12 cellular contexts compared by ENCODE assay signal in the genomic region with DNA sequence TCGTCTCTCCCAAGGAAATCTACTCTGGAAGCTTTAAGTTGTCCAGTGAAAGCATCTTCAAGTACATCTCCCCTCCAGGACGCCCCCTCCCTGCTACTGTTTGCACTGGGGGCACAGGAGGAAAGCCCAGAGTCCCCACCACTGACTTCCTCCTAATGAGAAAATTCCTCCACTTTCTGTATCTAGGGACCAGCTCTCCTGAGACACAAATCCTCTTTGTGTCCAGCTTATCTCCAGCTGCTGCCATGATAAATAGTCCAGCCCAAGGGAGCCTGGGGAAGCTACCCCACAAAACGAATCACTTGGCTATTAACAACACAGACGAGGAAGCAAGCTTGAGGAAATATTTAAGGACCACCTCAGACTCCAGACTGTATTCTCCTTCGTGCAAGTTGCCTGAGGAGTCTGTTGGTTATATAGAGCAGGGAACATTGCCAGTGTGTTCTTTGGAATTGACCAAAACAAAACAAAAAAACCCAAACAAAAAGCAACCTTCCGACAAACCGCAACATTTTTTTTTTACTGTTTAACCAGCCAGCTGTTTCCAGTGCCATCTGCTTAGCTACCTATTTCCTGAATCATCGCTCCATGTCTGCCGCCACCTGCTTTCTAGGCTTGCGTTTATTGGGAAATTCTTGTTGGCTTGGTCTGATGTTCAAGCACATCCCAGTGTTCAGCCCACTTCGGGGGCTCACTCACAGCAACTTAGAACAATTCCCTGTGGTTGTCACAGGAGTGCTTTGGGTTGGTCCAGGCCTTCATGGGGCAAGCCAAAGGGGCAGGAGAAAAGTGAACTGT. TPM values are rescaled to one million over a fixed set of nuclear protein-coding genes. Genes with fewer than 3 reads are reported as not detected.
DNase-seq lines count a peak whose midpoint lies in the region; ATAC-seq and TF ChIP-seq lines count a peak whose summit lies in the region.
"Had no signal": no experiment of that assay in that cellular context is flagged by ENCODE, and none has a peak within 500 bp of the region (broad histone marks: within the 10 kb centered on the region; RNA-seq: fewer than 3 reads in every experiment).

No MANE protein-coding gene starts in this region.

- H3K36me3 Mint-ChIP-seq in H9 (ENCODE audit: insufficient read depth in 1 of 3, low read depth in 3 of 3) = peaks cover 0 to 8% (median 3%) of the 10 kb centered on the region in 3 experiments; a peak in 4 of 7 replicates
- no peaks in the 10 kb centered on the region for H3K36me3 Mint-ChIP-seq in activated naive CD4-positive, alpha-beta T cell treated with anti-CD3 and anti-CD28 coated beads, Interleukin-2, amount 50 U/mL, for 72 hours
- H3K36me3 Mint-ChIP-seq: activated naive CD8-positive, alpha-beta T cell treated with anti-CD3 and anti-CD28 coated beads, Interleukin-2, amount 10 ng/mL, durations not matched to agents 7 days and 5 days had no signal

- H3K23me2 ChIP-seq in H9 (ENCODE audit: insufficient read length, low read depth, low read length, poor library complexity, severe bottlenecking) = no peaks in the 10 kb centered on the region

- H3K27me3 ChIP-seq in H9 (ENCODE audit: insufficient read depth, low read length) = no peaks in the 10 kb centered on the region
- H3K27me3 ChIP-seq in PC-3 (ENCODE audit: low read length) = no peaks in the 10 kb centered on the region
- H3K27me3 ChIP-seq in hepatocyte = no peaks in the 10 kb centered on the region
- H3K27me3 ChIP-seq: testis had no signal

- no peak overlapping the region for H2BK20ac ChIP-seq in H9 (ENCODE audit: low read depth, low read length, poor library complexity, severe bottlenecking)

- H3K27ac Mint-ChIP-seq in H9 = no peak overlapping the region; a peak in 1 of 7 replicates
- no peak overlapping the region for H3K27ac Mint-ChIP-seq in activated naive CD4-positive, alpha-beta T cell treated with anti-CD3 and anti-CD28 coated beads, Interleukin-2, amount 50 U/mL, for 72 hours
- H3K27ac Mint-ChIP-seq: activated naive CD8-positive, alpha-beta T cell treated with anti-CD3 and anti-CD28 coated beads, Interleukin-2, amount 10 ng/mL, durations not matched to agents 7 days and 5 days had no signal

- peaks cover 28 to 36% of the 10 kb centered on the region in 2 experiments for H3K4me1 Mint-ChIP-seq in H9

- no peaks in the 10 kb centered on the region for H3K9me2 ChIP-seq in PC-3 (replicated peaks; ENCODE audit: low read length)
- no peaks in the 10 kb centered on the region for H3K9me2 ChIP-seq in hepatocyte (replicated peaks; ENCODE audit: insufficient read depth)

- H2AFZ ChIP-seq in H9 (ENCODE audit: low read length) = no peak overlapping the region
- peak overlapping the region; percentile 14; the same call in 1 of the 2 replicates for H2AFZ ChIP-seq in PC-3 (ENCODE audit: low read length)
- H2AFZ ChIP-seq in hepatocyte = no peak overlapping the region

- no peak overlapping the region for H3K4ac ChIP-seq in H9 (ENCODE audit: low read depth, low read length)

- intact Hi-C loops in PC-3 (cut with micrococcal nuclease) = no loop called here

- no peaks in the 10 kb centered on the region for H4K20me1 ChIP-seq in H9 (ENCODE audit: control insufficient read depth, insufficient read depth, insufficient read length)
- no peaks in the 10 kb centered on the region for H4K20me1 ChIP-seq in PC-3 (ENCODE audit: low read length)
- H4K20me1 ChIP-seq in hepatocyte (ENCODE audit: insufficient read depth, poor library complexity, severe bottlenecking) = no peaks in the 10 kb centered on the region

- H3K4me1 ChIP-seq in H9 (ENCODE audit: insufficient read depth, low read length) (no peaks in the 10 kb centered on the region), PC-3 (ENCODE audit: insufficient read depth, low read length) (peaks cover 11% of the 10 kb centered on the region), hepatocyte (ENCODE audit: insufficient read depth) (peaks cover 15% of the 10 kb centered on the region)

- H2BK15ac ChIP-seq in H9 (ENCODE audit: low read depth, low read length) = no peak overlapping the region

- H3K79me1 ChIP-seq in H9 (ENCODE audit: insufficient read depth, low read depth, low read length, poor library complexity, severe bottlenecking) = no peaks in the 10 kb centered on the region

- no peak overlapping the region for H2AK5ac ChIP-seq in H9 (ENCODE audit: insufficient read length, low read length)

- no peak overlapping the region for H3K56ac ChIP-seq in H9 (ENCODE audit: insufficient read length, low read depth, low read length)

- H3K27me3 Mint-ChIP-seq in H9 (ENCODE audit: low read depth) = no peaks in the 10 kb centered on the region; the same call in none of the 2 replicates

- POLR2A ChIA-PET in PC-3 (lab: Charles Lee; ENCODE audit: unreplicated experiment) = interaction anchor here (0.6 to 0.7 kb wide), 2 partner anchors 111 to 1608 kb away, joined by 4 read pairs; no protein-coding TSS in a partner anchor

- H2BK120ac ChIP-seq in H9 (ENCODE audit: low read depth, low read length, poor library complexity, severe bottlenecking) = no peak overlapping the region

- no peak overlapping the region for H3K4me3 Mint-ChIP-seq in H9
- H3K4me3 Mint-ChIP-seq: activated naive CD8-positive, alpha-beta T cell treated with anti-CD3 and anti-CD28 coated beads, Interleukin-2, amount 10 ng/mL, durations not matched to agents 7 days and 5 days had no signal

- TF ChIP-seq CTCF in AG09309 (IDR thresholded peaks at IDR 0.05; ENCODE audit: control insufficient read depth, insufficient read depth, low read depth, low read length, missing control alignments) (no peak), H9 (conservative IDR thresholded peaks at IDR 0.05) (no peak), PC-3 (conservative IDR thresholded peaks at IDR 0.05; ENCODE audit: low read depth, low read length) (no peak), hepatocyte (IDR thresholded peaks at IDR 0.05; ENCODE audit: poor library complexity) (no peak)

- H3K23ac ChIP-seq in H9 (ENCODE audit: insufficient read length, low read depth, low read length) = no peak overlapping the region

- DNase-seq in AG09309 (ENCODE audit: low read depth) (peak; percentile 18), H9 (no peak), PC-3 (peak; percentile 62), hepatocyte (ENCODE audit: low spot score) (peak; percentile 4)
- no peak for DNase-seq in activated naive CD4-positive, alpha-beta T cell treated with anti-CD3 and anti-CD28 coated beads, Interleukin-2, amount 50 U/mL, for 72 hours (ENCODE audit: low spot score in 2 of 2)
- DNase-seq: activated naive CD8-positive, alpha-beta T cell treated with anti-CD3 and anti-CD28 coated beads, Interleukin-2, amount 10 ng/mL, durations not matched to agents 7 days and 5 days; DMS79 treated with DMSO at 0.1 percent for 48 hours had no signal

- H3K27ac ChIP-seq in H9 (ENCODE audit: insufficient read length, low read depth, low read length) (no peak overlapping the region), PC-3 (ENCODE audit: low read length) (no peak overlapping the region), hepatocyte (peak overlapping the region; percentile 43)

- peak; percentile 42 for ATAC-seq in PC-3
- ATAC-seq in GM21723 (IDR thresholded peaks at IDR 0.05; ENCODE audit: unreplicated experiment) = no peak
- no peak for ATAC-seq in GM19467 (IDR thresholded peaks at IDR 0.05; ENCODE audit: unreplicated experiment)
- no peak for ATAC-seq in SK-N-SH treated with all-trans-retinoic acid at 6 μM for 48 hours
- no peak for ATAC-seq in activated naive CD4-positive, alpha-beta T cell treated with anti-CD3 and anti-CD28 coated beads, Interleukin-2, amount 50 U/mL, for 72 hours

- no peaks in the 10 kb centered on the region for H3K9me3 ChIP-seq in H9 (ENCODE audit: control insufficient read depth, low read depth, low read length)
- no peaks in the 10 kb centered on the region for H3K9me3 ChIP-seq in PC-3 (ENCODE audit: low read length)
- H3K9me3 ChIP-seq in hepatocyte (ENCODE audit: low read depth) = no peaks in the 10 kb centered on the region
- H3K9me3 ChIP-seq: testis had no signal

- no peaks in the 10 kb centered on the region for H3K79me2 ChIP-seq in H9 (ENCODE audit: insufficient read depth, low read length)
- H3K79me2 ChIP-seq in PC-3 (ENCODE audit: low read length) = no peaks in the 10 kb centered on the region
- H3K79me2 ChIP-seq in hepatocyte = no peaks in the 10 kb centered on the region

- H3K4me3 ChIP-seq in AG09309 (ENCODE audit: control insufficient read depth, low read depth, low read length) (no peak overlapping the region), PC-3 (ENCODE audit: low read length) (no peak overlapping the region), hepatocyte (no peak overlapping the region)
- H3K4me3 ChIP-seq: testis had no signal

- CTCF ChIA-PET in PC-3 (lab: Charles Lee) = interaction anchor here (0.6 to 1.9 kb wide), 4 partner anchors 30 to 352 kb away, joined by 3 to 14 read pairs (median 3); no protein-coding TSS in a partner anchor

- H3K4me2 ChIP-seq in H9 (ENCODE audit: insufficient read depth, insufficient read length, low read length) = no peak overlapping the region
- peak overlapping the region; percentile 61; the same call in 1 of the 2 replicates for H3K4me2 ChIP-seq in PC-3 (ENCODE audit: low read length)
- peak overlapping the region; percentile 15 for H3K4me2 ChIP-seq in hepatocyte

- BruUV-seq in PC-3 (replicated peaks; lab: Mats Ljungman, UMichigan) = no TSS peak

- no CpG with 5 or more reads among the region's 11 CpGs for WGBS in H9 (ENCODE audit: extremely low coverage, insufficient read length, low lambda C conversion rate)
- WGBS in hepatocyte (ENCODE audit: low lambda C conversion rate, missing lambda C conversion rate) = 53% methylated on average over 11 of the region's 11 CpGs

- no peaks in the 10 kb centered on the region for H3K9me3 Mint-ChIP-seq in H9
- H3K9me3 Mint-ChIP-seq in activated naive CD4-positive, alpha-beta T cell treated with anti-CD3 and anti-CD28 coated beads, Interleukin-2, amount 50 U/mL, for 72 hours = no peaks in the 10 kb centered on the region
- H3K9me3 Mint-ChIP-seq: activated naive CD8-positive, alpha-beta T cell treated with anti-CD3 and anti-CD28 coated beads, Interleukin-2, amount 10 ng/mL, durations not matched to agents 7 days and 5 days had no signal

- H3K9ac ChIP-seq in H9 (ENCODE audit: extremely low read depth, insufficient read length, low read length) (no peak overlapping the region), PC-3 (ENCODE audit: low read length) (no peak overlapping the region)

- H4K91ac ChIP-seq in H9 (ENCODE audit: insufficient read length, low read depth, low read length) = no peak overlapping the region

- no peak overlapping the region for H2BK5ac ChIP-seq in H9 (ENCODE audit: insufficient read length, low read length)

- no peak overlapping the region for H4K8ac ChIP-seq in H9 (replicated peaks; ENCODE audit: insufficient read length, low read depth, low read length)

- no peak overlapping the region for H3K18ac ChIP-seq in H9 (ENCODE audit: insufficient read length, low read depth, low read length)

- no peak overlapping the region for H4K5ac ChIP-seq in H9 (ENCODE audit: insufficient read length, low read depth, low read length)

- no peak overlapping the region for H3T11ph ChIP-seq in H9 (ENCODE audit: low read length)

- H3F3A ChIP-seq in PC-3 (ENCODE audit: low read length, unreplicated experiment) = no peaks in the 10 kb centered on the region

- H3K14ac ChIP-seq in H9 (ENCODE audit: insufficient read depth, low read length) = peak overlapping the region; percentile 27; the same call in 1 of the 2 replicates

- H3K36me3 ChIP-seq in PC-3 (ENCODE audit: low read depth, low read length) (no peaks in the 10 kb centered on the region), hepatocyte (replicated peaks; ENCODE audit: insufficient read depth, low read depth) (no peaks in the 10 kb centered on the region)

- H2BK12ac ChIP-seq in H9 (ENCODE audit: insufficient read length, low read depth, low read length) = no peak overlapping the region

RNA-seq across cellular contexts. Expression of gene C1orf226, which starts 7.7 kb away (rescaled TPM):
- total RNA-seq in H9 (2021) (11.5 and 11.6 TPM in 2 replicates), PC-3 (2014; rRNA removed) (2.6 and 4.3 TPM in 2 replicates), hepatocyte (2.7 and 6.6 TPM in 2 replicates)
- 2.8 and 4.8 TPM in 2 replicates for polyA plus RNA-seq in hepatocyte
- total RNA-seq in activated naive CD4-positive, alpha-beta T cell treated with anti-CD3 and anti-CD28 coated beads, Interleukin-2, amount 50 U/mL, for 72 hours = under 1 TPM; 0.14 TPM
- total RNA-seq: T-helper 1 cell treated with Interleukin-12 subunit alpha and Interleukin-12 subunit beta and Interleukin-4 antibody, amounts not matched to agents 30 ng/mL and 1 ng/mL, for 36 hours had no signal

RNA-seq across cellular contexts. Expression of gene SPATA46, which starts 12.6 kb away (rescaled TPM):
- total RNA-seq in H9 (2021) = not detected in 2 replicates
- total RNA-seq in PC-3 (2014; rRNA removed) = not detected in 2 replicates
- total RNA-seq in hepatocyte = not detected in 2 replicates
- polyA plus RNA-seq in hepatocyte = not detected in 2 replicates
- not detected for total RNA-seq in activated naive CD4-positive, alpha-beta T cell treated with anti-CD3 and anti-CD28 coated beads, Interleukin-2, amount 50 U/mL, for 72 hours
- total RNA-seq: activated naive CD8-positive, alpha-beta T cell treated with anti-CD3 and anti-CD28 coated beads, Interleukin-2, amount 10 ng/mL, durations not matched to agents 7 days and 5 days; T-helper 1 cell treated with Interleukin-12 subunit alpha and Interleukin-12 subunit beta and Interleukin-4 antibody, amounts not matched to agents 30 ng/mL and 1 ng/mL, for 36 hours had no signal

RNA-seq across cellular contexts. Expression of gene SH2D1B, which starts 22.7 kb away (rescaled TPM):
- total RNA-seq in H9 (2021) (not detected in 2 replicates), PC-3 (2014; rRNA removed) (0.04 TPM in 1 of 2 replicates, not detected in the other), hepatocyte (not detected in 2 replicates)
- not detected in 2 replicates for polyA plus RNA-seq in hepatocyte
- total RNA-seq in activated naive CD4-positive, alpha-beta T cell treated with anti-CD3 and anti-CD28 coated beads, Interleukin-2, amount 50 U/mL, for 72 hours = under 1 TPM in 1 of 2 donors, not detected in 1; 0.18 TPM
- total RNA-seq: activated naive CD8-positive, alpha-beta T cell treated with anti-CD3 and anti-CD28 coated beads, Interleukin-2, amount 10 ng/mL, durations not matched to agents 7 days and 5 days; T-helper 1 cell treated with Interleukin-12 subunit alpha and Interleukin-12 subunit beta and Interleukin-4 antibody, amounts not matched to agents 30 ng/mL and 1 ng/mL, for 36 hours had no signal

Comparison
In these comparisons a context has a peak if more than half of its experiments do, and no peak if none do; other contexts are left out.
1. DNase-seq: peak in AG09309 (single experiment), PC-3 (single experiment) and hepatocyte (single experiment); none in H9 (single experiment) and activated naive CD4-positive, alpha-beta T cell treated with anti-CD3 and anti-CD28 coated beads, Interleukin-2, amount 50 U/mL, for 72 hours (0 of 2).